Comparison of ENCODE assay signal across 19 cellular contexts in the genomic region with DNA sequence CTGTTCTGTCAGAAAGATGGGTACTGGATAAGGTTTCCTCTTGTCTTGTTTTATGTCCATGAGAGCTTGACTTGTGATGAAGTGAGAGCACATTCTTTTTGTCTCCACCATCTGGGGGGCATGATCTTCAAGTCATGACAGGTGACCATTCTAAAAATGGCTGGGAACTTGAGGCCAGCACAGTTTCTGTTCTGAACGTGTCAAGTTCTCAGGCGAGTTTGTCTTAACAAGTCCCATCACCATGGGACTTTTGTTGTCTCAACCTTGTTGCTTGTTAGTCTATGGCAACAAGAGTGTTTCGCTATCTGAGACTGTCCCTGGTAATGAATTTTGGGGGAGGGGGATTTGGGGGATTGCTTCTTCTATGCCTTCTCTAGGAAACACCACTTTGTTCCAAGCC. TPM values are rescaled to one million over a fixed set of nuclear protein-coding genes. Genes with fewer than 3 reads are reported as not detected.
DNase-seq lines count a peak whose midpoint lies in the region; ATAC-seq and TF ChIP-seq lines count a peak whose summit lies in the region.
"Had no signal": no experiment of that assay in that cellular context is flagged by ENCODE, and none has a peak within 500 bp of the region (broad histone marks: within the 10 kb centered on the region; RNA-seq: fewer than 3 reads in every experiment).

No MANE protein-coding gene starts in this region.

- ATAC-seq in natural killer cell (peak in 2 of 3 donors; percentile 31 to 85), HG02642 (IDR thresholded peaks at IDR 0.05; ENCODE audit: poor library complexity, unreplicated experiment) (peak; percentile 54), HG03442 (IDR thresholded peaks at IDR 0.05; ENCODE audit: unreplicated experiment) (peak; percentile 80), Right ventricle myocardium inferior (no peak), HG03097 (IDR thresholded peaks at IDR 0.05; ENCODE audit: low FRiP score, unreplicated experiment) (no peak), HG03108 (IDR thresholded peaks at IDR 0.05; ENCODE audit: unreplicated experiment) (no peak)
- ATAC-seq in natural killer cell treated with Interleukin-12 subunit alpha and Interleukin-12 subunit beta and Interleukin-15 and Interleukin-18, amount 100 ng/mL, for 72 hours, result no peak
- ATAC-seq: gastroesophageal sphincter, pancreas had no signal

- H3K36me3 Mint-ChIP-seq in natural killer cell, result peaks cover 12% of the 10 kb centered on the region
- H3K36me3 Mint-ChIP-seq in natural killer cell treated with Interleukin-12 subunit alpha and Interleukin-12 subunit beta and Interleukin-15 and Interleukin-18, amount 100 ng/mL, for 72 hours, result no peaks in the 10 kb centered on the region
- H3K36me3 Mint-ChIP-seq: IgD-negative memory B cell had no signal

- H3K4me3 ChIP-seq in prostate gland, result no peak overlapping the region
- H3K4me3 ChIP-seq: gastroesophageal sphincter, pancreas, smooth muscle cell had no signal

- TF ChIP-seq CTCF in natural killer cell (IDR thresholded peaks at IDR 0.05), result no peak
- no peak for TF ChIP-seq CTCF in prostate gland (IDR thresholded peaks at IDR 0.05)

- no peak for TF ChIP-seq POLR2A in prostate gland (IDR thresholded peaks at IDR 0.05)

- H3K4me1 Mint-ChIP-seq in natural killer cell, result peaks cover 27 to 28% of the 10 kb centered on the region in 2 donors
- H3K4me1 Mint-ChIP-seq in natural killer cell treated with Interleukin-12 subunit alpha and Interleukin-12 subunit beta and Interleukin-15 and Interleukin-18, amount 100 ng/mL, for 72 hours (ENCODE audit: low read depth in 2 of 2), result peaks cover 12 to 21% of the 10 kb centered on the region in 2 donors

- 80% methylated on average over 3 of the region's 3 CpGs for WGBS in prostate gland

- peak overlapping the region; percentile 77 to 83 for H3K27ac Mint-ChIP-seq in natural killer cell
- peak overlapping the region in 1 of 2 donors; percentile 63 for H3K27ac Mint-ChIP-seq in natural killer cell treated with Interleukin-12 subunit alpha and Interleukin-12 subunit beta and Interleukin-15 and Interleukin-18, amount 100 ng/mL, for 72 hours
- H3K27ac Mint-ChIP-seq: activated naive CD4-positive, alpha-beta T cell treated with anti-CD3 and anti-CD28 coated beads, Interleukin-2, amount 50 U/mL, for 24 hours; IgD-negative memory B cell had no signal

- H3K9me3 Mint-ChIP-seq in natural killer cell, result no peaks in the 10 kb centered on the region
- H3K9me3 Mint-ChIP-seq in natural killer cell treated with Interleukin-12 subunit alpha and Interleukin-12 subunit beta and Interleukin-15 and Interleukin-18, amount 100 ng/mL, for 72 hours, result no peaks in the 10 kb centered on the region
- H3K9me3 Mint-ChIP-seq: activated naive CD4-positive, alpha-beta T cell treated with anti-CD3 and anti-CD28 coated beads, Interleukin-2, amount 50 U/mL, for 24 hours had no signal

- H3K4me1 ChIP-seq in prostate gland (replicated peaks), result no peaks in the 10 kb centered on the region
- H3K4me1 ChIP-seq: BE2C, gastroesophageal sphincter had no signal

- H3K9me3 ChIP-seq in prostate gland, result no peaks in the 10 kb centered on the region
- H3K9me3 ChIP-seq: BE2C, pancreas had no signal

- no peaks in the 10 kb centered on the region for H3K27me3 Mint-ChIP-seq in natural killer cell (ENCODE audit: low read depth in 2 of 2)
- no peaks in the 10 kb centered on the region for H3K27me3 Mint-ChIP-seq in natural killer cell treated with Interleukin-12 subunit alpha and Interleukin-12 subunit beta and Interleukin-15 and Interleukin-18, amount 100 ng/mL, for 72 hours
- H3K27me3 Mint-ChIP-seq: activated naive CD4-positive, alpha-beta T cell treated with anti-CD3 and anti-CD28 coated beads, Interleukin-2, amount 50 U/mL, for 24 hours; IgD-negative memory B cell had no signal

- no peak overlapping the region for H3K27ac ChIP-seq in prostate gland
- H3K27ac ChIP-seq: 22Rv1, brain microvascular endothelial cell, epithelial cell of prostate, gastroesophageal sphincter, pancreas had no signal

- intact Hi-C loops in natural killer cell (cut with micrococcal nuclease), result no loop called here
- intact Hi-C loops in prostate gland (cut with DNase I), result no loop called here
- intact Hi-C loops in Right ventricle myocardium inferior (cut with DNase I), result no loop called here

- DNase-seq in natural killer cell (no peak), prostate gland (ENCODE audit: low spot score) (no peak), Right ventricle myocardium inferior (ENCODE audit: missing footprints) (no peak)
- no peak for DNase-seq in natural killer cell treated with Interleukin-12 subunit alpha and Interleukin-12 subunit beta and Interleukin-15 and Interleukin-18, amount 100 ng/mL, for 72 hours (ENCODE audit: low spot score)
- DNase-seq: activated T-cell treated with anti-CD3 and anti-CD28 coated beads for 4 hours, BE2C, brain microvascular endothelial cell, NCI-H2081, pancreas had no signal

- H3K4me3 Mint-ChIP-seq in natural killer cell, result peak overlapping the region; percentile 49
- H3K4me3 Mint-ChIP-seq in natural killer cell treated with Interleukin-12 subunit alpha and Interleukin-12 subunit beta and Interleukin-15 and Interleukin-18, amount 100 ng/mL, for 72 hours, result no peak overlapping the region
- H3K4me3 Mint-ChIP-seq: activated naive CD4-positive, alpha-beta T cell treated with anti-CD3 and anti-CD28 coated beads, Interleukin-2, amount 50 U/mL, for 24 hours; IgD-negative memory B cell had no signal

- no peaks in the 10 kb centered on the region for H3K36me3 ChIP-seq in prostate gland
- H3K36me3 ChIP-seq: BE2C, brain microvascular endothelial cell, gastroesophageal sphincter, pancreas had no signal

- no peaks in the 10 kb centered on the region for H3K27me3 ChIP-seq in prostate gland (replicated peaks; ENCODE audit: insufficient read depth)
- H3K27me3 ChIP-seq: BE2C, brain microvascular endothelial cell, gastroesophageal sphincter, pancreas had no signal

RNA-seq across cellular contexts. Expression of gene ENPP4, which starts 25.6 kb away (rescaled TPM):
- 10 to 100 TPM; 25.0 to 45.0 (median 26.6) TPM for total RNA-seq in natural killer cell
- total RNA-seq in natural killer cell treated with Interleukin-12 subunit alpha and Interleukin-12 subunit beta and Interleukin-15 and Interleukin-18, amount 100 ng/mL, for 72 hours, result 10 to 100 TPM in 1 of 2 donors, 1 to 10 TPM in 1; 7.6 to 25.5 TPM
- total RNA-seq in prostate gland, result 10 to 100 TPM; 16.9 to 17.5 TPM
- 20.0 TPM for total RNA-seq in Right ventricle myocardium inferior

Comparison
In these comparisons a context has a peak if more than half of its experiments do, and no peak if none do; other contexts are left out.
1. ATAC-seq: peak in natural killer cell (2 of 3), HG02642 (single experiment) and HG03442 (single experiment); none in natural killer cell treated with Interleukin-12 subunit alpha and Interleukin-12 subunit beta and Interleukin-15 and Interleukin-18, amount 100 ng/mL, for 72 hours (0 of 2), Right ventricle myocardium inferior (single experiment), HG03097 (single experiment) and HG03108 (single experiment).